In genomic region chr5:123776761-123777160, GRCh38 we compare ENCODE assay signal across 20 cellular contexts.
DNase-seq lines count a peak whose midpoint lies in the region; ATAC-seq and TF ChIP-seq lines count a peak whose summit lies in the region.
"Had no signal": no experiment of that assay in that cellular context is flagged by ENCODE, and none has a peak within 500 bp of the region (broad histone marks: within the 10 kb centered on the region; RNA-seq: fewer than 3 reads in every experiment).

No MANE protein-coding gene starts in this region.

- ATAC-seq in GM23338 (no peak), GM18498 (IDR thresholded peaks at IDR 0.05; ENCODE audit: unreplicated experiment) (no peak)
- ATAC-seq: activated CD8-positive, alpha-beta T cell treated with anti-CD3 and anti-CD28 coated beads, Interleukin-2, amount 10 ng/mL, durations not matched to agents 7 days and 5 days; activated T-helper 17 cell treated with anti-CD3 and anti-CD28 coated beads, Interleukin-2, amount 50 U/mL, for 72 hours; GM12878; K562; right cardiac atrium had no signal

- H3F3A ChIP-seq in GM23338 (replicated peaks; ENCODE audit: low read depth), result no peaks in the 10 kb centered on the region

- no peak overlapping the region for H2BK15ac ChIP-seq in mesendoderm (replicated peaks; ENCODE audit: low read depth)

- no peak overlapping the region for H3K9ac ChIP-seq in mesendoderm (ENCODE audit: low read length)
- H3K9ac ChIP-seq: BLaER1 had no signal

- no peaks in the 10 kb centered on the region for H3K79me1 ChIP-seq in mesendoderm (ENCODE audit: low read length)

- no peak overlapping the region for H3K4me3 Mint-ChIP-seq in GM23338
- H3K4me3 Mint-ChIP-seq: activated CD8-positive, alpha-beta T cell treated with anti-CD3 and anti-CD28 coated beads, Interleukin-2, amount 10 ng/mL, durations not matched to agents 7 days and 5 days; activated T-helper 17 cell treated with anti-CD3 and anti-CD28 coated beads, Interleukin-2, amount 50 U/mL, for 72 hours; memory B cell had no signal

- no peaks in the 10 kb centered on the region for H3K79me2 ChIP-seq in mesendoderm (ENCODE audit: control insufficient read depth, insufficient read depth, low read length)
- no peaks in the 10 kb centered on the region for H3K79me2 ChIP-seq in GM23338 (replicated peaks; ENCODE audit: insufficient read depth)

- TF ChIP-seq POLR2A in sigmoid colon (IDR thresholded peaks at IDR 0.05), result no peak

- in situ Hi-C loops in HAP-1 (cut with MboI; ENCODE audit: low sequenced_read_pairs), result no loop called here

- H4K20me1 ChIP-seq in GM23338 (replicated peaks; ENCODE audit: insufficient read depth), result no peaks in the 10 kb centered on the region
- H4K20me1 ChIP-seq: BLaER1 had no signal

- H3K9me3 Mint-ChIP-seq in GM23338, result peaks cover 13% of the 10 kb centered on the region

- H4K5ac ChIP-seq in mesendoderm (ENCODE audit: low read length), result no peak overlapping the region

- intact Hi-C loops in sigmoid colon (cut with DNase I), result no loop called here

- no peak overlapping the region for H3K56ac ChIP-seq in mesendoderm (ENCODE audit: low read length)

- no peak overlapping the region for H3K27ac ChIP-seq in mesendoderm (ENCODE audit: low read depth, low read length)
- no peak overlapping the region for H3K27ac ChIP-seq in GM23338 (ENCODE audit: low read depth)
- H3K27ac ChIP-seq in sigmoid colon, result no peak overlapping the region
- H3K27ac ChIP-seq: ascending aorta, BLaER1, thoracic aorta had no signal

- TF ChIP-seq EP300 in sigmoid colon (IDR thresholded peaks at IDR 0.05), result no peak

- H3K9me3 ChIP-seq in HAP-1, result no peaks in the 10 kb centered on the region
- peaks cover 0 to 1% (median 0%) of the 10 kb centered on the region in 4 donors for H3K9me3 ChIP-seq in sigmoid colon
- H3K9me3 ChIP-seq: ascending aorta, thoracic aorta had no signal

- peak; percentile 60 for DNase-seq in AG20443 (ENCODE audit: low spot score)
- DNase-seq in NCI-H226, result peak; percentile 57
- DNase-seq in epithelial cell of esophagus (ENCODE audit: low read depth), result peak; percentile 57
- peak; percentile 4 for DNase-seq in mesendoderm
- DNase-seq in HAP-1 (ENCODE audit: low spot score in 2 of 2), result no peak
- no peak for DNase-seq in GM23338 (ENCODE audit: low spot score)
- no peak for DNase-seq in sigmoid colon
- DNase-seq: activated CD8-positive, alpha-beta T cell treated with anti-CD3 and anti-CD28 coated beads, Interleukin-2, amount 10 ng/mL, durations not matched to agents 7 days and 5 days; DMS79 treated with DMSO at 0.1 percent for 48 hours; NCI-H446; right cardiac atrium; stimulated activated CD4-positive, alpha-beta T cell treated with anti-CD3 and anti-CD28 coated beads, Interleukin-4, amount 100 ng/mL, for 1 hour had no signal

- H2BK120ac ChIP-seq in mesendoderm (ENCODE audit: low read depth, low read length), result no peak overlapping the region

- no peak overlapping the region for H3K4ac ChIP-seq in mesendoderm (ENCODE audit: low read depth, low read length)

- H3K4me1 ChIP-seq in mesendoderm (ENCODE audit: control insufficient read depth, low read depth, low read length) (no peaks in the 10 kb centered on the region), HAP-1 (no peaks in the 10 kb centered on the region), GM23338 (ENCODE audit: insufficient read depth) (no peaks in the 10 kb centered on the region), sigmoid colon (no peaks in the 10 kb centered on the region)
- H3K4me1 ChIP-seq: ascending aorta, BLaER1 had no signal

- H3K27ac Mint-ChIP-seq in GM23338, result no peak overlapping the region
- H3K27ac Mint-ChIP-seq: activated CD8-positive, alpha-beta T cell treated with anti-CD3 and anti-CD28 coated beads, Interleukin-2, amount 10 ng/mL, durations not matched to agents 7 days and 5 days; activated T-helper 17 cell treated with anti-CD3 and anti-CD28 coated beads, Interleukin-2, amount 50 U/mL, for 72 hours; memory B cell had no signal

- no peak overlapping the region for H2AFZ ChIP-seq in GM23338

- H3K18ac ChIP-seq in mesendoderm (ENCODE audit: low read length), result no peak overlapping the region

- peaks cover 4% of the 10 kb centered on the region for H3K27me3 Mint-ChIP-seq in GM23338 (ENCODE audit: insufficient read depth, low read depth, poor library complexity)
- H3K27me3 Mint-ChIP-seq: activated T-helper 17 cell treated with anti-CD3 and anti-CD28 coated beads, Interleukin-2, amount 50 U/mL, for 72 hours had no signal

- no peak overlapping the region for H3K4me2 ChIP-seq in mesendoderm (ENCODE audit: low read length)
- H3K4me2 ChIP-seq in GM23338, result no peak overlapping the region
- H3K4me2 ChIP-seq: BLaER1 had no signal

- no peak overlapping the region for H4K8ac ChIP-seq in mesendoderm (ENCODE audit: low read depth, low read length)

- H3K36me3 ChIP-seq in mesendoderm (ENCODE audit: control insufficient read depth, insufficient read depth, low read length) (no peaks in the 10 kb centered on the region), HAP-1 (replicated peaks) (no peaks in the 10 kb centered on the region), GM23338 (ENCODE audit: insufficient read depth) (no peaks in the 10 kb centered on the region), sigmoid colon (no peaks in the 10 kb centered on the region)
- H3K36me3 ChIP-seq: ascending aorta, BLaER1, thoracic aorta had no signal

- no peaks in the 10 kb centered on the region for H3K27me3 ChIP-seq in mesendoderm (ENCODE audit: insufficient read depth, low read length, poor library complexity)
- no peaks in the 10 kb centered on the region for H3K27me3 ChIP-seq in HAP-1 (ENCODE audit: low read depth)
- H3K27me3 ChIP-seq in GM23338 (ENCODE audit: insufficient read depth), result no peaks in the 10 kb centered on the region
- H3K27me3 ChIP-seq in sigmoid colon, result no peaks in the 10 kb centered on the region
- H3K27me3 ChIP-seq: ascending aorta, BLaER1 had no signal

- TF ChIP-seq CTCF in epithelial cell of esophagus (IDR thresholded peaks at IDR 0.05; ENCODE audit: insufficient read depth, low read depth, low read length, missing control alignments), result no peak
- TF ChIP-seq CTCF in GM23338 (conservative IDR thresholded peaks at IDR 0.05; ENCODE audit: low read depth in 2 of 2), result no peak
- TF ChIP-seq CTCF in sigmoid colon (IDR thresholded peaks at IDR 0.05), result no peak

- no peak overlapping the region for H2AK5ac ChIP-seq in mesendoderm (ENCODE audit: low read length)

- H3K4me3 ChIP-seq in epithelial cell of esophagus (ENCODE audit: low read length) (no peak overlapping the region), mesendoderm (ENCODE audit: low read length) (no peak overlapping the region), HAP-1 (no peak overlapping the region), GM23338 (no peak overlapping the region), sigmoid colon (no peak overlapping the region)
- H3K4me3 ChIP-seq: ascending aorta, BLaER1, GM12878, K562, thoracic aorta had no signal

- H2BK5ac ChIP-seq in mesendoderm (ENCODE audit: low read length), result no peak overlapping the region

- no peak overlapping the region for H3K23ac ChIP-seq in mesendoderm (ENCODE audit: low read length)

- peaks cover 13% of the 10 kb centered on the region for H3K36me3 Mint-ChIP-seq in GM23338 (ENCODE audit: low read depth)
- H3K36me3 Mint-ChIP-seq: memory B cell had no signal

- peaks cover 30% of the 10 kb centered on the region for H3K9me2 ChIP-seq in GM23338 (ENCODE audit: insufficient read depth)

- no peaks in the 10 kb centered on the region for H3K4me1 Mint-ChIP-seq in GM23338
- H3K4me1 Mint-ChIP-seq: activated T-helper 17 cell treated with anti-CD3 and anti-CD28 coated beads, Interleukin-2, amount 50 U/mL, for 72 hours; memory B cell had no signal

TF ChIP-seq in GM23338, 12 proteins besides CTCF, POLR2A, EP300 and RAD21 (continues in another document):
- TF ChIP-seq POLR2AphosphoS5 (IDR thresholded peaks at IDR 0.05; ENCODE audit: low read depth), result no peak

Comparison
In these comparisons a context has a peak if more than half of its experiments do, and no peak if none do; other contexts are left out.
1. DNase-seq: peak in AG20443 (single experiment), NCI-H226 (single experiment), epithelial cell of esophagus (single experiment) and mesendoderm (single experiment); none in HAP-1 (0 of 2), GM23338 (single experiment) and sigmoid colon (single experiment).